6 cellular contexts compared by ENCODE assay signal in the genomic region with DNA sequence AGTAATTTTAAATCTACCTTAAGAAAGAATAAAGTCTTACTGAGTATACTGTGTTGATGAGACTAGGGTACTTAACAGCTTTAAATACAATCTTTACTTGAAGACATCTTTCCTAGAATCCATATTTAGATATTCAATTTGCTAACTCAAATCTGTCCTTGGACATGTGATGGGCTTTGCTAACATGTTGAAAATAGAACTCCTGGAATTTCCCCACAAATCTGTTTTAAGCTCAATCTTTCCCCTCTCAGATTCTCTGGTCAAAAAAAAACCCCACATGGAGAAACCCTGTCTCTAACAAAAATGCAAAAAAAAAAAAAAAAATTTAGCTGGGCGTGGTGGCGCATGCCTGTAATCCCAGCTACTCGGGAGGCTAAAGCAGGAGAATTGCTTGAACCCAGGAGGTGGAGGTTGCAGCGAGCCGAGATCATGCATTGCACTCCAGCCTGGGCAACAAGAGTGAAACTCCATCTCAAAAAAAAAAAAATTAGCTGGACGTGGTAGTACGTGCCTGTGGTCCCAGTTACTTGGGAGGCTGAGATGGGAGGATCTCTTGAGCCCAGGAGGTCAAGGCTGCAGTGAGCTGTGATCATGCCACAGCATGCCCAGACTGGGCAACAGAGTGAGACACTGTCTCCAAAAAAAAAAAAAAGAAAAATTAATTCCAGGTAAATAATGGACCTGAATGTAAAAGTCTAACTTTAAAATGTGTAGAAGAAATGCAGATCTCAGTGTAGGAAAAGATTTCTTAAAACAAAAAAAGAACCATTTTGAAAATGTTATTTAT.
DNase-seq lines count a peak whose midpoint lies in the region; ATAC-seq, FAIRE-seq and TF ChIP-seq lines count a peak whose summit lies in the region.
"Not testable (repeated sequence)": the region's sequence is repeated elsewhere in the genome, so short reads cannot be mapped to it uniquely, and the experiment has no call there.

No MANE protein-coding gene starts in this region.

- POLR2A ChIA-PET in HEK293 (lab: Yijun Ruan, JAX); HepG2 (lab: Yijun Ruan, JAX): not testable (repeated sequence)
- POLR2A ChIA-PET in WTC11 (lab: Charles Lee) (interaction anchor here (0.6 kb wide), 1 partner anchor 173 kb away, joined by 3 read pairs; no protein-coding TSS in a partner anchor), K562 (lab: Yijun Ruan, JAX) (interaction anchor here (1.0 to 3.0 kb wide), 2 partner anchors 7 to 13 kb away, joined by 3 to 11 read pairs; no protein-coding TSS in a partner anchor)

- not testable (repeated sequence) for H3K4me1 ChIP-seq in HEK293 (ENCODE audit: control insufficient read depth, insufficient read depth, low read length); K562 (replicated peaks in 1 of 2; ENCODE audit: control insufficient read depth in 2 of 2, insufficient read depth in 2 of 2, low read length in 2 of 2); HepG2 (ENCODE audit: insufficient read depth, low read length); psoas muscle

- TF ChIP-seq POLR2A in K562 (conservative IDR thresholded peaks at IDR 0.05); HepG2 (IDR thresholded peaks at IDR 0.05; ENCODE audit: insufficient read depth in 1 of 2, low read depth in 2 of 2, low read length in 2 of 2): not testable (repeated sequence)

- not testable (repeated sequence) for H3K9me3 Mint-ChIP-seq in WTC11

- not testable (repeated sequence) for H3K4me1 Mint-ChIP-seq in WTC11

- not testable (repeated sequence) for TF ChIP-seq RAD21 in K562 (CRISPR knock-in tag; conservative IDR thresholded peaks at IDR 0.05 in 1 of 2, IDR thresholded peaks at IDR 0.05 in 1 of 2); HepG2 (CRISPR knock-in tag; IDR thresholded peaks at IDR 0.05)

- not testable (repeated sequence) for TF ChIP-seq EP300 in K562 (IDR thresholded peaks at IDR 0.05; ENCODE audit: low read length); HepG2 (IDR thresholded peaks at IDR 0.05; ENCODE audit: low read depth in 2 of 2, low read length in 2 of 2); HepG2 (CRISPR knock-in tag; IDR thresholded peaks at IDR 0.05; ENCODE audit: borderline replicate concordance)

- not testable (repeated sequence) for H3K4me2 ChIP-seq in K562 (ENCODE audit: insufficient read depth, low read length); HepG2 (ENCODE audit: low read depth, low read length)

- CTCF ChIA-PET in HEK293 (lab: Yijun Ruan, JAX); K562 (lab: Yijun Ruan, JAX; ENCODE audit: low intra/inter-chr PET ratio); HepG2 (lab: Yijun Ruan, JAX; ENCODE audit: low intra/inter-chr PET ratio, low total read pairs): not testable (repeated sequence)
- CTCF ChIA-PET in WTC11 (lab: Charles Lee): interaction anchor here (0.7 kb wide), 1 partner anchor 74 kb away, joined by 3 read pairs; no protein-coding TSS in a partner anchor

- H3K79me2 ChIP-seq in K562 (ENCODE audit: control insufficient read depth, insufficient read depth, low read length); HepG2 (ENCODE audit: insufficient read depth, low read length): not testable (repeated sequence)

- peak; percentile 43 for DNase-seq in GM12865 (ENCODE audit: low read depth)
- not testable (repeated sequence) for DNase-seq in WTC11 (ENCODE audit: low spot score); K562 (ENCODE audit: extremely low read depth in 1 of 4, low spot score in 3 of 4); HepG2 (ENCODE audit: low spot score); psoas muscle

- intact Hi-C loops in K562 (cut with micrococcal nuclease); HepG2 (cut with micrococcal nuclease; ENCODE audit: unreplicated experiment); psoas muscle (cut with DNase I): not testable (repeated sequence)

- not testable (repeated sequence) for ATAC-seq in WTC11, K562, HepG2
- peak in 1 of 4 donors; percentile 40 for ATAC-seq in psoas muscle

- H3K9me3 ChIP-seq in HEK293 (ENCODE audit: control insufficient read depth, insufficient read depth, low read depth, low read length); K562 (replicated peaks; ENCODE audit: control insufficient read depth, insufficient read depth, low read depth, low read length); HepG2 (ENCODE audit: low read length); psoas muscle: not testable (repeated sequence)

- H3K27me3 ChIP-seq in K562 (ENCODE audit: control insufficient read depth in 2 of 2, insufficient read depth in 2 of 2, low read length in 2 of 2); HepG2 (ENCODE audit: control insufficient read depth in 1 of 2, insufficient read depth in 2 of 2, low read length in 2 of 2); psoas muscle (ENCODE audit: insufficient read depth in 3 of 3, low read length in 2 of 3): not testable (repeated sequence)

- H3K4me3 ChIP-seq in GM12865 (ENCODE audit: low read depth, low read length); HEK293 (ENCODE audit: low read depth, low read length); K562; HepG2 (replicated peaks in 1 of 3; ENCODE audit: insufficient read depth in 1 of 3, low read depth in 2 of 3, low read length in 3 of 3); psoas muscle: not testable (repeated sequence)

- H3K27ac Mint-ChIP-seq in WTC11: not testable (repeated sequence)

- FAIRE-seq in K562 (lab: Jason Lieb, UNC); HepG2 (lab: Jason Lieb, UNC): not testable (repeated sequence)

- not testable (repeated sequence) for TF ChIP-seq CTCF in GM12865 (IDR thresholded peaks at IDR 0.05; ENCODE audit: insufficient read depth, low read depth, low read length, missing control alignments); HEK293 (tag by site-specific recombination; IDR thresholded peaks at IDR 0.05); WTC11 (IDR thresholded peaks at IDR 0.05); K562 (IDR thresholded peaks at IDR 0.05 in 2 of 3, conservative IDR thresholded peaks at IDR 0.05 in 1 of 3; ENCODE audit: insufficient read depth in 2 of 3, low read depth in 1 of 3, low read length in 3 of 3); HepG2 (CRISPR knock-in tag; IDR thresholded peaks at IDR 0.05); psoas muscle (IDR thresholded peaks at IDR 0.05)

- H3K27me3 Mint-ChIP-seq in WTC11 (ENCODE audit: low read depth): not testable (repeated sequence)

- not testable (repeated sequence) for H3K9ac ChIP-seq in K562 (ENCODE audit: insufficient read depth in 1 of 2, low read depth in 2 of 2, low read length in 2 of 2); HepG2 (ENCODE audit: insufficient read depth, low read depth, low read length)

- not testable (repeated sequence) for H3K4me3 Mint-ChIP-seq in WTC11

- BruUV-seq in K562 (replicated peaks; lab: Mats Ljungman, UMichigan); HepG2 (replicated peaks; lab: Mats Ljungman, UMichigan): not testable (repeated sequence)

- H3K36me3 Mint-ChIP-seq in WTC11: peaks cover 34% of the 10 kb centered on the region

- not testable (repeated sequence) for H4K20me1 ChIP-seq in K562 (replicated peaks; ENCODE audit: control insufficient read depth, insufficient read depth, low read length); HepG2 (ENCODE audit: insufficient read depth, low read length)

- in situ Hi-C loops in K562 (cut with MboI); HepG2 (cut with HindIII; ENCODE audit: extremely low pct_ligation_motif_present, low pct_unique_long_range_greater_than_20kb): not testable (repeated sequence)

- peaks cover 27 to 38% of the 10 kb centered on the region in 2 experiments for H3K36me3 ChIP-seq in HEK293 (ENCODE audit: control insufficient read depth in 2 of 2, insufficient read depth in 1 of 2, low read length in 2 of 2)
- H3K36me3 ChIP-seq in K562 (ENCODE audit: control insufficient read depth, insufficient read depth, low read length): peaks cover 38% of the 10 kb centered on the region
- peaks cover 8 to 35% of the 10 kb centered on the region in 2 experiments for H3K36me3 ChIP-seq in HepG2 (replicated peaks in 1 of 2; ENCODE audit: control insufficient read depth in 1 of 2, insufficient read depth in 2 of 2, low read length in 2 of 2)
- H3K36me3 ChIP-seq in psoas muscle (ENCODE audit: insufficient read depth in 1 of 2, low read depth in 1 of 2): peaks cover 11 to 48% of the 10 kb centered on the region in 2 donors

- H3K27ac ChIP-seq in HEK293 (ENCODE audit: extremely low read depth, low read depth, low read length); K562 (ENCODE audit: extremely low read depth, low read depth, low read length); HepG2 (ENCODE audit: extremely low read length, insufficient read depth, low read length): not testable (repeated sequence)
- peak overlapping the region; percentile 75 for H3K27ac ChIP-seq in psoas muscle

- 93% methylated on average over 7 of the region's 7 CpGs for WGBS in K562 (ENCODE audit: insufficient coverage, low coverage, missing lambda C conversion rate)
- 99% methylated on average over 7 of the region's 7 CpGs for WGBS in HepG2 (ENCODE audit: low lambda C conversion rate)
- WGBS in psoas muscle, 3 donors: 79 to 96% (median 93%) methylated on average over 7 of the region's 7 CpGs

- not testable (repeated sequence) for H3K9me1 ChIP-seq in K562 (ENCODE audit: control insufficient read depth, insufficient read depth, low read length)

- not testable (repeated sequence) for H2AFZ ChIP-seq in K562 (ENCODE audit: low read depth, low read length); HepG2 (ENCODE audit: low read length)

TF ChIP-seq in WTC11, 78 proteins besides CTCF, POLR2A, EP300 and RAD21:
- peak; percentile 57; the same call in 1 of the 2 replicates for TF ChIP-seq ZNF121 (CRISPR knock-in tag; IDR thresholded peaks at IDR 0.05)

TF ChIP-seq in K562, 482 proteins besides CTCF, POLR2A, EP300 and RAD21:
- peak; percentile 71 for TF ChIP-seq ZNF121 (CRISPR knock-in tag; conservative IDR thresholded peaks at IDR 0.05)

TF ChIP-seq in HepG2, 621 proteins besides CTCF, POLR2A, EP300 and RAD21 (continues in another document):
- TF ChIP-seq ZNF121 (CRISPR knock-in tag; IDR thresholded peaks at IDR 0.05): 0 out of 2 replicates have a peak, but pooled peaks have one; percentile 72
